8 cellular contexts compared by ENCODE assay signal in the genomic region with DNA sequence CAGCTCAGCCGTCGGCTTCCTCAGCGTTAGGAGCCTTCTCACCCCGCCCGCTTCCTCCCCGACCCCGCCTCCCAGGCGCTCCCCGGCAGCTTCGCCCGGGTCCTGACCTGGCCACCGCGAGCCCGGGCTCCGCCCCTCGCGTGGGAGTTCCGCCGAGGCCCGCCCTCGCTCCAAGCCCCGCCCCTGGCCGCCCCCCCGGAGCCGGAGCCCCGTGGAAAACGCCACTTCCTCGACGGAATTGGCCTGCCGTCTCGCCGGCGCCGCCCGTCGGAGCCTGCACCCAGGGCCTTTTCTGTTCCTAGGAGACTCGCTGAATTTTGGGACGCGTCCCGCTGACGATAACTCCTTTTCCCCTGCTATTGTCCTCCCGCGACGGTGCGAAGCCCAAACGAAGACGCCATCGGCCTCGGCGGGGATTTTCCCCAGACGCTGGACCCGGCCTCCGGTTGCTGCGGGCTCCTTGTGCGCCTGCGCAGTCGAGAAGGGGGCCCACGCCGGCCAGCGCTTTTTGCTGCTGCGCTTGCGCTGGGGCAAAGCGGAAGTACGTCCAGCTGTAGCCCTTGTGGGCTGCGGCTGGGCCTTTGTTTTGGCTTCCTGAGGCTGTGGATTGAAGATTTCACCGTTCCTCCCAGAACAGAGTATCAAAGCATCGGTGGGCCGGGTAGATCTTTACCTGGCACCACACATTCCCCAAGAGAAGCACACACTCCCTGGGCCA.
DNase-seq lines count a peak whose midpoint lies in the region; ATAC-seq and TF ChIP-seq lines count a peak whose summit lies in the region.

No MANE protein-coding gene starts in this region.

- TF ChIP-seq POLR2A in GM18951 (IDR thresholded peaks at IDR 0.05; ENCODE audit: extremely low read depth, insufficient read depth, insufficient read length): peak; percentile 90

- ATAC-seq in HG03159 (IDR thresholded peaks at IDR 0.05; ENCODE audit: unreplicated experiment): peak; percentile 68

- in situ Hi-C loops in GM18951 (cut with MboI; ENCODE audit: low sequenced_read_pairs, unreplicated experiment): no loop called here

- peak overlapping the region; percentile 98 for H3K27ac ChIP-seq in caudate nucleus (ENCODE audit: low read depth, low read length)

- DNase-seq in AG08396 (ENCODE audit: low spot score) (peak; percentile 99), NCI-H345 (lab: John Stamatoyannopoulos, UW) (peak; percentile 90), caudate nucleus (lab: John Stamatoyannopoulos, UW) (peak in 59 of 61 donors; percentile 37 to 94 (median 80)), islet precursor cell (peak; percentile 96)
- DNase-seq in activated CD4-positive, CD25-positive, alpha-beta regulatory T cell (lab: John Stamatoyannopoulos, UW): peak; percentile 89 to 94 (median 93)
- peak; percentile 97 for DNase-seq in stimulated activated CD4-positive, alpha-beta T cell treated with anti-CD3 and anti-CD28 coated beads, Interleukin-12 subunit alpha, Interleukin-12 subunit beta, amount 100 ng/mL, for 4 hours

Comparison
In these comparisons a context has a peak if more than half of its experiments do, and no peak if none do; other contexts are left out.
1. Peak in every context shown above with its lines: DNase-seq, ATAC-seq and H3K27ac ChIP-seq.